ENCODE assay signal across 30 cellular contexts in genomic region chr6:43199912-43200311, GRCh38. TPM values are rescaled to one million over a fixed set of nuclear protein-coding genes. Genes with fewer than 3 reads are reported as not detected.
"Had no signal": no experiment of that assay in that cellular context is flagged by ENCODE, and none has a peak within 500 bp of the region (broad histone marks: within the 10 kb centered on the region; RNA-seq: fewer than 3 reads in every experiment).

No MANE protein-coding gene starts in this region.

- H3K27ac ChIP-seq: colonic mucosa, dorsolateral prefrontal cortex, gastrocnemius medialis, left ventricle myocardium inferior, pancreas, prostate gland, stomach, thyroid gland, upper lobe of left lung, vagina had no signal

- H3K27ac Mint-ChIP-seq: activated CD8-positive, alpha-beta memory T cell treated with anti-CD3 and anti-CD28 coated beads, Interleukin-2, amount 10 ng/mL, durations not matched to agents 7 days and 5 days; activated CD8-positive, alpha-beta T cell treated with anti-CD3 and anti-CD28 coated beads, Interleukin-2, amount 10 ng/mL, durations not matched to agents 7 days and 5 days; effector memory CD8-positive, alpha-beta T cell; nephron; stimulated activated naive B cell treated with anti-CD40 and anti-IgM and Interleukin-4, amounts not matched to agents 10 μg/mL and 1 μg/mL and 100 μg/mL, for 72 hours had no signal

- ATAC-seq: activated CD8-positive, alpha-beta memory T cell treated with anti-CD3 and anti-CD28 coated beads, Interleukin-2, amount 10 ng/mL, durations not matched to agents 7 days and 5 days; activated CD8-positive, alpha-beta T cell treated with anti-CD3 and anti-CD28 coated beads, Interleukin-2, amount 10 ng/mL, durations not matched to agents 7 days and 5 days; effector memory CD8-positive, alpha-beta T cell; gastrocnemius medialis; pancreas; sciatic nerve; SK-N-SH treated with all-trans-retinoic acid at 6 μM for 48 hours; stimulated activated naive B cell treated with anti-CD40 and anti-IgM and Interleukin-4, amounts not matched to agents 10 μg/mL and 1 μg/mL and 100 μg/mL, for 72 hours; T-helper 17 cell had no signal

- H3K4me1 ChIP-seq: colonic mucosa, gastrocnemius medialis, left ventricle myocardium inferior, pancreas, prostate gland, stomach, thyroid gland, upper lobe of left lung, vagina had no signal

- H3K9me3 ChIP-seq: colonic mucosa, gastrocnemius medialis, left ventricle myocardium inferior, pancreas, prostate gland, stomach, thyroid gland, upper lobe of left lung, vagina had no signal

- H3K4me1 Mint-ChIP-seq: activated CD8-positive, alpha-beta memory T cell treated with anti-CD3 and anti-CD28 coated beads, Interleukin-2, amount 10 ng/mL, durations not matched to agents 7 days and 5 days; nephron; stimulated activated naive B cell treated with anti-CD40 and anti-IgM and Interleukin-4, amounts not matched to agents 10 μg/mL and 1 μg/mL and 100 μg/mL, for 72 hours had no signal

- H3K27me3 Mint-ChIP-seq: activated CD8-positive, alpha-beta memory T cell treated with anti-CD3 and anti-CD28 coated beads, Interleukin-2, amount 10 ng/mL, durations not matched to agents 7 days and 5 days; effector memory CD8-positive, alpha-beta T cell; stimulated activated naive B cell treated with anti-CD40 and anti-IgM and Interleukin-4, amounts not matched to agents 10 μg/mL and 1 μg/mL and 100 μg/mL, for 72 hours; T-helper 17 cell had no signal

- H3K27me3 ChIP-seq: colonic mucosa, dorsolateral prefrontal cortex, gastrocnemius medialis, pancreas, stomach, thyroid gland, upper lobe of left lung, vagina had no signal

- H3K9me3 Mint-ChIP-seq: effector memory CD8-positive, alpha-beta T cell; nephron; stimulated activated naive B cell treated with anti-CD40 and anti-IgM and Interleukin-4, amounts not matched to agents 10 μg/mL and 1 μg/mL and 100 μg/mL, for 72 hours had no signal

- H3K4me3 Mint-ChIP-seq: activated CD8-positive, alpha-beta memory T cell treated with anti-CD3 and anti-CD28 coated beads, Interleukin-2, amount 10 ng/mL, durations not matched to agents 7 days and 5 days; activated CD8-positive, alpha-beta T cell treated with anti-CD3 and anti-CD28 coated beads, Interleukin-2, amount 10 ng/mL, durations not matched to agents 7 days and 5 days; effector memory CD8-positive, alpha-beta T cell; nephron; stimulated activated naive B cell treated with anti-CD40 and anti-IgM and Interleukin-4, amounts not matched to agents 10 μg/mL and 1 μg/mL and 100 μg/mL, for 72 hours; T-helper 17 cell had no signal

- DNase-seq: activated CD4-positive, alpha-beta T cell treated with anti-CD3 and anti-CD28 coated beads for 1 hour; activated CD4-positive, alpha-beta T cell treated with anti-CD3 and anti-CD28 coated beads, Interleukin-2, amount 50 U/mL, for 1 hour; activated CD8-positive, alpha-beta memory T cell treated with anti-CD3 and anti-CD28 coated beads, Interleukin-2, amount 10 ng/mL, durations not matched to agents 7 days and 5 days; activated CD8-positive, alpha-beta T cell treated with anti-CD3 and anti-CD28 coated beads, Interleukin-2, amount 10 ng/mL, durations not matched to agents 7 days and 5 days; activated gamma-delta T cell treated with Interleukin-2 at 50 U/mL for 16 hours; colonic mucosa; effector memory CD8-positive, alpha-beta T cell; erythroblast; gastrocnemius medialis; glutamatergic neuron; left ventricle myocardium inferior; mesendoderm; pancreas; retina; small intestine; stimulated activated CD4-positive, alpha-beta T cell treated with anti-CD3 and anti-CD28 coated beads, Interleukin-1b, Interleukin-23, amount 100 ng/mL, for 48 hours; stimulated activated CD4-positive, alpha-beta T cell treated with anti-CD3 and anti-CD28 coated beads, Interleukin-4, amount 100 ng/mL, for 4 hours; stimulated activated CD8-positive, alpha-beta memory T cell treated with anti-CD3 and anti-CD28 coated beads, Interleukin-4, amount 100 ng/mL, for 48 hours; stimulated activated naive B cell treated with anti-CD40 and anti-IgM and Interleukin-4, amounts not matched to agents 10 μg/mL and 1 μg/mL and 100 μg/mL, for 72 hours; stomach; T-helper 17 cell; thyroid gland had no signal

RNA-seq across cellular contexts. Expression of gene TTBK1, which starts 43.4 kb away (rescaled TPM):
- total RNA-seq: activated CD8-positive, alpha-beta T cell treated with anti-CD3 and anti-CD28 coated beads, Interleukin-2, amount 10 ng/mL, durations not matched to agents 7 days and 5 days; bronchial epithelial cell; vagina had no signal
